16 cellular contexts compared by ENCODE assay signal in the genomic region with DNA sequence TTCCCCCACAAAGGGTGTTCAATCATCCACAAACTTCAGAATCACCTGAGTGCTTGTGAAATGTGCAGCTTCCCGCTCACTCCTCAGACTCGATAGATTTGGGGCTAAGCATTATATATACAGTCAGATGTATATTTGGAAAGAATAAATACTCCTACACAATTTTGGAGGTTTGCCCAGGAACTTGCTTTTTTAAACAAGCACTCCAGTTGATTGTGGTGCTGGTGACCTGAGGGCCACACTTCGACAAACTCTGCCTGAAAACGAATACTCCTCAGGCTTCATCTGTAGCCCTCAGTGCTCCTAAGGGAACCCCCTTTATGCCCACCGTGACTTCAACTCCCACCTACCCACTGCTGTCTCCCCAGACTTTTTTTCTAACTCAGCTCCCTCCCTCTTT.
"Had no signal": no experiment of that assay in that cellular context is flagged by ENCODE, and none has a peak within 500 bp of the region (broad histone marks: within the 10 kb centered on the region; RNA-seq: fewer than 3 reads in every experiment).

No MANE protein-coding gene starts in this region.

- FAIRE-seq: colon had no signal

- H2AFZ ChIP-seq: parathyroid adenoma had no signal

- H3K27ac Mint-ChIP-seq: naive B cell had no signal

- H3K36me3 ChIP-seq: lower lobe of right lung, tibial nerve, uterus had no signal

- H3K9ac ChIP-seq: parathyroid adenoma had no signal

- H3K9me3 Mint-ChIP-seq: naive B cell had no signal

- H3K4me1 ChIP-seq: lower lobe of right lung, parathyroid adenoma, tibial nerve, uterus had no signal

- H3K27me3 Mint-ChIP-seq: naive B cell had no signal

- H3K27me3 ChIP-seq: tibial nerve, uterus had no signal

- DNase-seq: activated CD4-positive, CD25-positive, alpha-beta regulatory T cell treated with anti-CD3 and anti-CD28 coated beads, Interleukin-2, amount 50 U/mL, for 72 hours; activated naive CD4-positive, alpha-beta T cell treated with Interleukin-2 at 50 U/mL for 16 hours; aorta; foreskin melanocyte; lower lobe of right lung; midbrain; naive B cell; stimulated activated CD4-positive, alpha-beta T cell treated with anti-CD3 and anti-CD28 coated beads, Interleukin-4, amount 100 ng/mL, for 1 hour; stimulated activated naive CD4-positive, alpha-beta T cell treated with Interleukin-2 at 50 U/mL for 16 hours; substantia nigra; T-helper 1 cell; T1000 had no signal

- H3K79me2 ChIP-seq: parathyroid adenoma had no signal

- H3K36me3 Mint-ChIP-seq: naive B cell had no signal

- H3K4me3 Mint-ChIP-seq: naive B cell had no signal

- H3K4me1 Mint-ChIP-seq: naive B cell had no signal

- H3K9me3 ChIP-seq: lower lobe of right lung, tibial nerve, uterus had no signal

- H3K27ac ChIP-seq: lower lobe of right lung, parathyroid adenoma, tibial nerve had no signal

- H3K4me3 ChIP-seq: lower lobe of right lung, tibial nerve, uterus had no signal
